Comparison of ENCODE assay signal across 12 cellular contexts in genomic region chr16:85415196-85415988, GRCh38.
DNase-seq lines count a peak whose midpoint lies in the region; ATAC-seq, FAIRE-seq and TF ChIP-seq lines count a peak whose summit lies in the region.
"Had no signal": no experiment of that assay in that cellular context is flagged by ENCODE, and none has a peak within 500 bp of the region (broad histone marks: within the 10 kb centered on the region; RNA-seq: fewer than 3 reads in every experiment).

No MANE protein-coding gene starts in this region.

- H3K9me2 ChIP-seq in MM.1S (replicated peaks; ENCODE audit: insufficient read depth, low read length) = no peaks in the 10 kb centered on the region

- no peak overlapping the region for H2AFZ ChIP-seq in GM12878 (ENCODE audit: control insufficient read depth, low read depth, low read length)
- no peak overlapping the region for H2AFZ ChIP-seq in MM.1S (ENCODE audit: low read length)

- SMC1A ChIA-PET in GM12878 (lab: Charles Lee; ENCODE audit: uncharacterized antibody, unreplicated experiment) = interaction anchor here (0.6 to 1.3 kb wide), 2 partner anchors 26 to 201 kb away, joined by 3 read pairs; no protein-coding TSS in a partner anchor

- intact Hi-C loops in GM12878 (cut with micrococcal nuclease; ENCODE audit: unreplicated experiment) (no loop called here), stomach (cut with DNase I; ENCODE audit: low total_unique reads) (no loop called here)

- POLR2A ChIA-PET in GM12878 (lab: Charles Lee) = no interaction called here

- ATAC-seq in GM12878 = no peak

- H3K27ac ChIP-seq in GM12878 (ENCODE audit: control insufficient read depth, insufficient read depth) = no peak overlapping the region
- H3K27ac ChIP-seq in stomach smooth muscle (ENCODE audit: low read length) = peak overlapping the region; percentile 24
- H3K27ac ChIP-seq in stomach = peak overlapping the region in 1 of 5 donors; percentile 14
- no peak overlapping the region for H3K27ac ChIP-seq in MM.1S (ENCODE audit: low read length)
- H3K27ac ChIP-seq: tibial nerve had no signal

- BruUV-seq in GM12878 (replicated peaks; lab: Mats Ljungman, UMichigan) = no TSS peak

- TF ChIP-seq CTCF in GM12878 (IDR thresholded peaks at IDR 0.05 in 2 of 3, conservative IDR thresholded peaks at IDR 0.05 in 1 of 3; ENCODE audit: control insufficient read depth in 2 of 3, extremely low read depth in 1 of 3, insufficient read depth in 1 of 3, low read depth in 3 of 3, low read length in 3 of 3) (no peak), stomach (IDR thresholded peaks at IDR 0.05) (no peak), MM.1S (IDR thresholded peaks at IDR 0.05; ENCODE audit: low read length) (no peak)

- in situ Hi-C loops in GM12878 (cut with MboI) = no loop called here

- no peaks in the 10 kb centered on the region for H3K36me3 ChIP-seq in GM12878 (ENCODE audit: control insufficient read depth in 2 of 2, insufficient read depth in 2 of 2, low read length in 1 of 2)
- no peaks in the 10 kb centered on the region for H3K36me3 ChIP-seq in stomach smooth muscle (ENCODE audit: control insufficient read depth in 2 of 2, insufficient read depth in 2 of 2, low read length in 2 of 2)
- no peaks in the 10 kb centered on the region for H3K36me3 ChIP-seq in stomach
- no peaks in the 10 kb centered on the region for H3K36me3 ChIP-seq in MM.1S (replicated peaks; ENCODE audit: insufficient read depth, low read length)

- CTCF ChIA-PET in GM12878 (lab: Yijun Ruan, JAX) = interaction anchor here (0.6 to 1.8 kb wide), 8 partner anchors 9 to 300 kb away, joined by 3 to 13 read pairs (median 3); no protein-coding TSS in a partner anchor

- no peak for FAIRE-seq in GM12878 (lab: Jason Lieb, UNC)
- FAIRE-seq: A204.1 had no signal

- TF ChIP-seq EP300 in GM12878 (IDR thresholded peaks at IDR 0.05; ENCODE audit: borderline replicate concordance in 1 of 2, control insufficient read depth in 1 of 2, low read depth in 2 of 2, low read length in 2 of 2) (no peak), stomach (IDR thresholded peaks at IDR 0.05) (no peak)

- H3K4me3 ChIP-seq in GM12878 = no peak overlapping the region
- no peak overlapping the region for H3K4me3 ChIP-seq in stomach smooth muscle (ENCODE audit: low read length in 2 of 2)
- no peak overlapping the region for H3K4me3 ChIP-seq in stomach
- H3K4me3 ChIP-seq in MM.1S (ENCODE audit: low read length) = no peak overlapping the region
- H3K4me3 ChIP-seq: tibial nerve had no signal

- H3K4me1 ChIP-seq in GM12878 (ENCODE audit: control insufficient read depth, insufficient read depth, low read length) = no peaks in the 10 kb centered on the region
- no peaks in the 10 kb centered on the region for H3K4me1 ChIP-seq in stomach smooth muscle (ENCODE audit: control insufficient read depth, insufficient read depth, low read length)
- peaks cover 6 to 19% (median 14%) of the 10 kb centered on the region in 4 donors for H3K4me1 ChIP-seq in stomach
- no peaks in the 10 kb centered on the region for H3K4me1 ChIP-seq in MM.1S (ENCODE audit: low read length)

- no peak overlapping the region for H3K4me2 ChIP-seq in GM12878 (ENCODE audit: control insufficient read depth, insufficient read depth)
- H3K4me2 ChIP-seq in MM.1S (ENCODE audit: low read depth, low read length) = no peak overlapping the region

- H4K20me1 ChIP-seq in GM12878 (ENCODE audit: control insufficient read depth, insufficient read depth) = no peaks in the 10 kb centered on the region
- no peaks in the 10 kb centered on the region for H4K20me1 ChIP-seq in MM.1S (ENCODE audit: insufficient read depth, low read length)

- H3F3A ChIP-seq in MM.1S (ENCODE audit: insufficient read depth, low read length) = no peaks in the 10 kb centered on the region

- WGBS in GM12878 (ENCODE audit: insufficient coverage, insufficient replicate concordance, low lambda C conversion rate, missing lambda C conversion rate) = 75% methylated on average over 21 of the region's 21 CpGs
- 64 to 78% (median 70%) methylated on average over 13 to 21 of the region's 21 CpGs for WGBS in stomach, 5 donors

- H3K9ac ChIP-seq in GM12878 (ENCODE audit: control insufficient read depth, insufficient read depth, low read length) (no peak overlapping the region), stomach smooth muscle (ENCODE audit: low read length in 2 of 2) (no peak overlapping the region), MM.1S (ENCODE audit: low read length) (no peak overlapping the region)

- TF ChIP-seq RAD21 in GM12878 (IDR thresholded peaks at IDR 0.05; ENCODE audit: insufficient read depth, low read depth, low read length) = no peak

- H3K79me2 ChIP-seq in GM12878 (ENCODE audit: control insufficient read depth, insufficient read depth, low read length) = no peaks in the 10 kb centered on the region
- no peaks in the 10 kb centered on the region for H3K79me2 ChIP-seq in MM.1S (ENCODE audit: low read length)

- no peaks in the 10 kb centered on the region; the same call in 2 of the 3 replicates for H3K9me3 ChIP-seq in GM12878 (replicated peaks; ENCODE audit: control insufficient read depth, insufficient read depth, low read length)
- no peaks in the 10 kb centered on the region for H3K9me3 ChIP-seq in stomach smooth muscle (ENCODE audit: control insufficient read depth in 2 of 2, low read length in 2 of 2)
- no peaks in the 10 kb centered on the region for H3K9me3 ChIP-seq in stomach
- H3K9me3 ChIP-seq in MM.1S (replicated peaks; ENCODE audit: insufficient read depth, low read length) = no peaks in the 10 kb centered on the region
- H3K9me3 ChIP-seq: tibial nerve had no signal

- RAD21 ChIA-PET in GM12878 (lab: Charles Lee; ENCODE audit: unreplicated experiment) = no interaction called here

- peak; percentile 28 for DNase-seq in activated CD4-positive, CD25-positive, alpha-beta regulatory T cell treated with anti-CD3 and anti-CD28 coated beads, Interleukin-2, amount 50 U/mL, for 72 hours
- DNase-seq in activated CD4-positive, CD25-positive, alpha-beta regulatory T cell (lab: John Stamatoyannopoulos, UW) = no peak
- DNase-seq in GM12878 (ENCODE audit: low read depth, low spot score) (no peak), left kidney (ENCODE audit: low read depth, low spot score) (peak; percentile 88), stomach (no peak), COLO668 (lab: John Stamatoyannopoulos, UW; ENCODE audit: unreplicated experiment) (no peak), MM.1S (no peak)
- DNase-seq: foreskin melanocyte, NCI-H2029 had no signal

- no peak for TF ChIP-seq POLR2A in GM12878 (IDR thresholded peaks at IDR 0.05; ENCODE audit: low read depth, low read length)
- no peak for TF ChIP-seq POLR2A in stomach (IDR thresholded peaks at IDR 0.05)

- H3K27me3 ChIP-seq in GM12878 (replicated peaks in 1 of 2; ENCODE audit: control insufficient read depth in 2 of 2, insufficient read depth in 2 of 2, low read length in 1 of 2) = no peaks in the 10 kb centered on the region
- H3K27me3 ChIP-seq in stomach smooth muscle (ENCODE audit: control insufficient read depth in 1 of 2, insufficient read depth in 2 of 2, low read length in 2 of 2) = no peaks in the 10 kb centered on the region
- H3K27me3 ChIP-seq in stomach = no peaks in the 10 kb centered on the region
- peaks cover 4% of the 10 kb centered on the region; the same call in 1 of the 2 replicates for H3K27me3 ChIP-seq in MM.1S (replicated peaks; ENCODE audit: insufficient read depth, low read length)
- H3K27me3 ChIP-seq: tibial nerve had no signal

TF ChIP-seq in GM12878, 131 proteins besides CTCF, POLR2A, EP300 and RAD21:
- TF ChIP-seq ZNF24 (IDR thresholded peaks at IDR 0.05) (peak; percentile 45; the same call in 1 of the 2 replicates), CBX3 (IDR thresholded peaks at IDR 0.05; ENCODE audit: borderline replicate concordance, low read depth) (no peak)

Comparison
In these comparisons a context has a peak if more than half of its experiments do, and no peak if none do; other contexts are left out.
1. DNase-seq: peak in activated CD4-positive, CD25-positive, alpha-beta regulatory T cell treated with anti-CD3 and anti-CD28 coated beads, Interleukin-2, amount 50 U/mL, for 72 hours (single experiment) and left kidney (single experiment); none in activated CD4-positive, CD25-positive, alpha-beta regulatory T cell (0 of 4), GM12878 (single experiment), stomach (single experiment), COLO668 (single experiment) and MM.1S (single experiment).